Comparison of ENCODE assay signal across 12 cellular contexts in genomic region chr2:127187831-127188230, GRCh38. TPM values are rescaled to one million over a fixed set of nuclear protein-coding genes. Genes with fewer than 3 reads are reported as not detected.
DNase-seq lines count a peak whose midpoint lies in the region; ATAC-seq and TF ChIP-seq lines count a peak whose summit lies in the region.
"Had no signal": no experiment of that assay in that cellular context is flagged by ENCODE, and none has a peak within 500 bp of the region (broad histone marks: within the 10 kb centered on the region; RNA-seq: fewer than 3 reads in every experiment).

No MANE protein-coding gene starts in this region.

- DNase-seq in activated T-cell treated with anti-CD3 and anti-CD28 coated beads, Interleukin-2, amount 50 U/mL, for 24 hours: peak; percentile 5
- DNase-seq in activated T-cell treated with anti-CD3 and anti-CD28 coated beads, Interleukin-2, amount 50 U/mL, for 1 hour: no peak
- DNase-seq in H7: peak; percentile 49
- DNase-seq in coronary artery (ENCODE audit: low spot score): peak; percentile 45
- DNase-seq in sciatic nerve (ENCODE audit: low spot score): peak; percentile 39
- no peak for DNase-seq in NCI-H2107 (lab: John Stamatoyannopoulos, UW)
- DNase-seq in midbrain (lab: John Stamatoyannopoulos, UW): no peak
- DNase-seq: ACHN; CD4-positive, CD25-positive, alpha-beta regulatory T cell; DMS53 had no signal

- no peak overlapping the region for H3K27ac ChIP-seq in coronary artery
- H3K27ac ChIP-seq: BLaER1 treated with 17β-estradiol and CSF1 and Interleukin-3, amounts not matched to agents 10 nM and 100 nM had no signal

- H3K4me3 ChIP-seq in H7 (ENCODE audit: insufficient read depth, low read depth, low read length) (no peak overlapping the region), coronary artery (no peak overlapping the region)
- H3K4me3 ChIP-seq: BLaER1 treated with 17β-estradiol and CSF1 and Interleukin-3, amounts not matched to agents 10 nM and 100 nM had no signal

- peaks cover 5% of the 10 kb centered on the region for H3K9me3 Mint-ChIP-seq in activated T-cell treated with anti-CD3 and anti-CD28 coated beads, Interleukin-2, amount 50 U/mL, for 24 hours

- peaks cover 6% of the 10 kb centered on the region for H3K4me1 Mint-ChIP-seq in activated T-cell treated with anti-CD3 and anti-CD28 coated beads, Interleukin-2, amount 50 U/mL, for 24 hours (ENCODE audit: low read depth)

- no peaks in the 10 kb centered on the region for H3K27me3 ChIP-seq in H7 (ENCODE audit: control insufficient read depth, insufficient read depth, low read length)
- H3K27me3 ChIP-seq: BLaER1 treated with 17β-estradiol and CSF1 and Interleukin-3, amounts not matched to agents 10 nM and 100 nM had no signal

- peaks cover 45% of the 10 kb centered on the region for H3K27me3 Mint-ChIP-seq in activated T-cell treated with anti-CD3 and anti-CD28 coated beads, Interleukin-2, amount 50 U/mL, for 24 hours

- no peaks in the 10 kb centered on the region for H3K36me3 Mint-ChIP-seq in activated T-cell treated with anti-CD3 and anti-CD28 coated beads, Interleukin-2, amount 50 U/mL, for 24 hours (ENCODE audit: low read depth)
- H3K36me3 Mint-ChIP-seq: CD4-positive, CD25-positive, alpha-beta regulatory T cell had no signal

- TF ChIP-seq CTCF in coronary artery (IDR thresholded peaks at IDR 0.05): no peak

- ATAC-seq in sciatic nerve: no peak
- no peak for ATAC-seq in GM18867 (IDR thresholded peaks at IDR 0.05; ENCODE audit: unreplicated experiment)

- no peak overlapping the region for H3K4me3 Mint-ChIP-seq in activated T-cell treated with anti-CD3 and anti-CD28 coated beads, Interleukin-2, amount 50 U/mL, for 24 hours
- H3K4me3 Mint-ChIP-seq: CD4-positive, CD25-positive, alpha-beta regulatory T cell had no signal

- no peaks in the 10 kb centered on the region for H3K36me3 ChIP-seq in H7 (replicated peaks; ENCODE audit: control insufficient read depth, insufficient read depth, low read length)
- H3K36me3 ChIP-seq: BLaER1 treated with 17β-estradiol and CSF1 and Interleukin-3, amounts not matched to agents 10 nM and 100 nM had no signal

- H3K27ac Mint-ChIP-seq in activated T-cell treated with anti-CD3 and anti-CD28 coated beads, Interleukin-2, amount 50 U/mL, for 24 hours: no peak overlapping the region

- intact Hi-C loops in sciatic nerve (cut with DNase I): no loop called here

RNA-seq across cellular contexts. Expression of gene CYP27C1, which starts 32.3 kb away (rescaled TPM):
- 0.59 and 0.83 TPM in 2 replicates for total RNA-seq in H7 (2014; rRNA removed; shearing (Covaris generic))
- 0.31 TPM for total RNA-seq in sciatic nerve
- total RNA-seq: CD4-positive, CD25-positive, alpha-beta regulatory T cell had no signal

Comparison
In these comparisons a context has a peak if more than half of its experiments do, and no peak if none do; other contexts are left out.
1. DNase-seq: peak in activated T-cell treated with anti-CD3 and anti-CD28 coated beads, Interleukin-2, amount 50 U/mL, for 24 hours (single experiment), H7 (single experiment), coronary artery (single experiment) and sciatic nerve (single experiment); none in activated T-cell treated with anti-CD3 and anti-CD28 coated beads, Interleukin-2, amount 50 U/mL, for 1 hour (single experiment), NCI-H2107 (single experiment) and midbrain (single experiment).